In genomic region chr6:149140137-149140909, GRCh38 we compare ENCODE assay signal across 1 cellular context.
TF ChIP-seq lines count a peak whose summit lies in the region.

No MANE protein-coding gene starts in this region.

TF ChIP-seq in K562, 482 proteins besides CTCF, POLR2A, EP300 and RAD21 (continued from another document and continues in another):
- no peak for TF ChIP-seq AFF4 (CRISPR knock-in tag; IDR thresholded peaks at IDR 0.05)
- TF ChIP-seq ZNF24 (IDR thresholded peaks at IDR 0.05) = peak; percentile 46; the same call in 1 of the 2 replicates
- TF ChIP-seq VEZF1 (CRISPR knock-in tag; IDR thresholded peaks at IDR 0.05) = peak; percentile 41
- TF ChIP-seq BRF1 (IDR thresholded peaks at IDR 0.05; ENCODE audit: borderline replicate concordance, extremely low read depth, insufficient read length) = no peak
- TF ChIP-seq SP2 (IDR thresholded peaks at IDR 0.05; ENCODE audit: extremely low read depth, low read depth, low read length, poor library complexity, severe bottlenecking) = no peak
- TF ChIP-seq ZNF830 (CRISPR knock-in tag; IDR thresholded peaks at IDR 0.05) = no peak
- TF ChIP-seq ZNF592 (IDR thresholded peaks at IDR 0.05) = peak; percentile 35
- peak; percentile 40; the same call in 1 of the 2 replicates for TF ChIP-seq MYC (IDR thresholded peaks at IDR 0.05; ENCODE audit: low read depth, low read length)
- TF ChIP-seq MYC (CRISPR knock-in tag; IDR thresholded peaks at IDR 0.05; ENCODE audit: borderline replicate concordance, low read depth) = no peak
- no peak for TF ChIP-seq TRIM25 (IDR thresholded peaks at IDR 0.05; ENCODE audit: borderline replicate concordance)
- TF ChIP-seq REST (CRISPR knock-in tag; IDR thresholded peaks at IDR 0.05; ENCODE audit: low read depth) = no peak
- no peak for TF ChIP-seq ZNF282 (CRISPR knock-in tag; IDR thresholded peaks at IDR 0.05)
- no peak for TF ChIP-seq ZBTB49 (CRISPR knock-in tag; IDR thresholded peaks at IDR 0.05; ENCODE audit: borderline replicate concordance)
- no peak for TF ChIP-seq HMG20B (CRISPR knock-in tag; IDR thresholded peaks at IDR 0.05)
- TF ChIP-seq ZKSCAN3 (CRISPR knock-in tag; IDR thresholded peaks at IDR 0.05) = no peak
- TF ChIP-seq ASH1L (IDR thresholded peaks at IDR 0.05; ENCODE audit: borderline replicate concordance, low read depth, partially characterized antibody) = no peak
- TF ChIP-seq ELF1 (tag; IDR thresholded peaks at IDR 0.05) = no peak
- TF ChIP-seq MAFK (IDR thresholded peaks at IDR 0.05; ENCODE audit: low read length) = no peak
- TF ChIP-seq TRIM28 (IDR thresholded peaks at IDR 0.05) = no peak
- TF ChIP-seq ETS1 (conservative IDR thresholded peaks at IDR 0.05; ENCODE audit: control insufficient read depth, low read depth, low read length) = no peak
- peak; percentile 72 for TF ChIP-seq CREM (IDR thresholded peaks at IDR 0.05; ENCODE audit: low read depth)
- TF ChIP-seq ZFP30 (CRISPR knock-in tag; IDR thresholded peaks at IDR 0.05; ENCODE audit: borderline replicate concordance) = no peak
- no peak for TF ChIP-seq ZBTB33 (CRISPR knock-in tag; IDR thresholded peaks at IDR 0.05)
- TF ChIP-seq SMARCB1 (IDR thresholded peaks at IDR 0.05; ENCODE audit: insufficient read length, low read depth) = no peak
- TF ChIP-seq ZNF324 (CRISPR knock-in tag; IDR thresholded peaks at IDR 0.05) = no peak
- TF ChIP-seq POLR3G (IDR thresholded peaks at IDR 0.05; ENCODE audit: extremely low read depth, insufficient read length, insufficient replicate concordance) = no peak
- no peak for TF ChIP-seq TCF15 (CRISPR knock-in tag; IDR thresholded peaks at IDR 0.05)
- no peak for TF ChIP-seq SNAPC5 (CRISPR knock-in tag; IDR thresholded peaks at IDR 0.05)
- no peak for TF ChIP-seq ATF2 (CRISPR knock-in tag; IDR thresholded peaks at IDR 0.05)
